Comparison of ENCODE assay signal across 8 cellular contexts in genomic region chr5:179858241-179858585, GRCh38. TPM values are rescaled to one million over a fixed set of nuclear protein-coding genes. Genes with fewer than 3 reads are reported as not detected.
A peak's percentile ranks its signal among the peaks of the same experiment; 100 is the strongest.
DNase-seq lines count a peak whose midpoint lies in the region; ATAC-seq, FAIRE-seq and TF ChIP-seq lines count a peak whose summit lies in the region.

No MANE protein-coding gene starts in this region.

- H3K27ac ChIP-seq in GM23248 (peak overlapping the region; percentile 45), endothelial cell of umbilical vein (ENCODE audit: insufficient read depth, low read depth, low read length) (no peak overlapping the region), urinary bladder (ENCODE audit: low read depth) (peak overlapping the region; percentile 3)

- POLR2A ChIA-PET in activated CD4-positive, alpha-beta memory T cell treated with anti-CD3 and anti-CD28 coated beads for 36 hours (lab: Charles Lee) = interaction anchor here (1.2 to 1.4 kb wide), 2 partner anchors 38 to 56 kb away, joined by 4 to 6 read pairs; partner anchors contain the start of gene SQSTM1
- POLR2A ChIA-PET in endothelial cell of umbilical vein (lab: Charles Lee) = interaction anchor here (0.6 to 0.9 kb wide), 2 partner anchors 37 to 228 kb away, joined by 4 to 5 read pairs; partner anchors contain the start of gene SQSTM1

- dilution Hi-C loops in endothelial cell of umbilical vein (cut with MboI; ENCODE audit: extremely low pct_ligation_motif_present, low sequenced_read_pairs) = no loop called here

- H3K4me2 ChIP-seq in GM23248 (ENCODE audit: unreplicated experiment) = peak overlapping the region; percentile 84
- peak overlapping the region; percentile 66 for H3K4me2 ChIP-seq in endothelial cell of umbilical vein (ENCODE audit: insufficient read depth, low read length)

- TF ChIP-seq POLR2A in endothelial cell of umbilical vein (IDR thresholded peaks at IDR 0.05; ENCODE audit: low read depth, low read length) = no peak

- no peaks in the 10 kb centered on the region for H3K9me3 Mint-ChIP-seq in activated CD4-positive, alpha-beta memory T cell treated with anti-CD3 and anti-CD28 coated beads for 36 hours
- no peaks in the 10 kb centered on the region for H3K9me3 Mint-ChIP-seq in naive B cell

- H3K9me2 ChIP-seq in GM23248 (ENCODE audit: insufficient read depth) = no peaks in the 10 kb centered on the region

- H3K9ac ChIP-seq in GM23248 = peak overlapping the region; percentile 85
- peak overlapping the region; percentile 21 for H3K9ac ChIP-seq in endothelial cell of umbilical vein (replicated peaks; ENCODE audit: extremely low read depth, insufficient read depth, low read length)

- no peaks in the 10 kb centered on the region for H3K9me1 ChIP-seq in endothelial cell of umbilical vein (replicated peaks; ENCODE audit: control insufficient read depth, extremely low read depth, insufficient read depth, low read length)

- TF ChIP-seq CTCF in endothelial cell of umbilical vein (IDR thresholded peaks at IDR 0.05; ENCODE audit: extremely low read depth in 1 of 2, insufficient read depth in 1 of 2, low read depth in 1 of 2, low read length in 2 of 2) = no peak

- H3K36me3 ChIP-seq in GM23248 (ENCODE audit: low read depth) = no peaks in the 10 kb centered on the region; the same call in 1 of the 2 replicates
- peaks cover 2 to 9% of the 10 kb centered on the region in 2 experiments for H3K36me3 ChIP-seq in endothelial cell of umbilical vein (ENCODE audit: control insufficient read depth in 2 of 2, extremely low read depth in 1 of 2, insufficient read depth in 2 of 2, low read length in 2 of 2)
- H3K36me3 ChIP-seq in urinary bladder (ENCODE audit: insufficient read depth) = no peaks in the 10 kb centered on the region

- ATAC-seq in naive B cell (ENCODE audit: low read depth in 2 of 2) = peak; percentile 55 to 61

- in situ Hi-C loops in GM23248 (cut with MboI) = no loop called here

- H3K4me3 ChIP-seq in GM23248 = peak overlapping the region; percentile 84
- H3K4me3 ChIP-seq in endothelial cell of umbilical vein (replicated peaks in 1 of 3; ENCODE audit: insufficient read depth in 1 of 3, low read depth in 1 of 3, low read length in 3 of 3) = peak overlapping the region; percentile 60 to 97 (median 75)
- peak overlapping the region; percentile 62 for H3K4me3 ChIP-seq in urinary bladder (ENCODE audit: low read depth, low read length)

- H3K4me1 Mint-ChIP-seq in activated CD4-positive, alpha-beta memory T cell treated with anti-CD3 and anti-CD28 coated beads for 36 hours (ENCODE audit: low read depth) = peaks cover 16% of the 10 kb centered on the region
- H3K4me1 Mint-ChIP-seq in naive B cell = peaks cover 9 to 28% (median 27%) of the 10 kb centered on the region in 3 donors

- BruUV-seq in endothelial cell of umbilical vein (replicated peaks; lab: Mats Ljungman, UMichigan) = no TSS peak

- peak; percentile 33 for DNase-seq in NCI-H1105 treated with DMSO at 0.1 percent for 48 hours (lab: John Stamatoyannopoulos, UW)
- DNase-seq in NCI-H1105 (lab: John Stamatoyannopoulos, UW) = no peak
- peak; percentile 68 for DNase-seq in GM23248
- DNase-seq in Kasumi-1 (lab: John Stamatoyannopoulos, UW) = peak; percentile 44 to 61
- DNase-seq in activated CD4-positive, alpha-beta memory T cell treated with anti-CD3 and anti-CD28 coated beads for 36 hours = peak; percentile 65
- DNase-seq in endothelial cell of umbilical vein (ENCODE audit: low read depth, low spot score) = no peak
- peak; percentile 52 for DNase-seq in naive B cell

- peak overlapping the region; percentile 61 for H3K27ac Mint-ChIP-seq in activated CD4-positive, alpha-beta memory T cell treated with anti-CD3 and anti-CD28 coated beads for 36 hours
- peak overlapping the region; percentile 79 to 97 (median 91) for H3K27ac Mint-ChIP-seq in naive B cell

- peak overlapping the region; percentile 79 for H3K4me3 Mint-ChIP-seq in activated CD4-positive, alpha-beta memory T cell treated with anti-CD3 and anti-CD28 coated beads for 36 hours
- H3K4me3 Mint-ChIP-seq in naive B cell = peak overlapping the region; percentile 93 to 99 (median 98)

- H3K79me2 ChIP-seq in GM23248 (ENCODE audit: insufficient read depth) (peaks cover 44% of the 10 kb centered on the region), endothelial cell of umbilical vein (ENCODE audit: control insufficient read depth, insufficient read depth, low read length) (no peaks in the 10 kb centered on the region)

- H4K20me1 ChIP-seq in GM23248 (ENCODE audit: insufficient read depth) (no peaks in the 10 kb centered on the region), endothelial cell of umbilical vein (replicated peaks; ENCODE audit: control insufficient read depth, extremely low read depth, insufficient read depth, low read length) (no peaks in the 10 kb centered on the region)

- H3K27me3 ChIP-seq in GM23248 (replicated peaks; ENCODE audit: insufficient read depth) = no peaks in the 10 kb centered on the region
- H3K27me3 ChIP-seq in endothelial cell of umbilical vein (ENCODE audit: control insufficient read depth in 2 of 2, insufficient read depth in 2 of 2, low read length in 2 of 2) = no peaks in the 10 kb centered on the region

- no peaks in the 10 kb centered on the region for H3K27me3 Mint-ChIP-seq in activated CD4-positive, alpha-beta memory T cell treated with anti-CD3 and anti-CD28 coated beads for 36 hours
- no peaks in the 10 kb centered on the region for H3K27me3 Mint-ChIP-seq in naive B cell

- intact Hi-C loops in activated CD4-positive, alpha-beta memory T cell treated with anti-CD3 and anti-CD28 coated beads for 36 hours (cut with micrococcal nuclease) = loop anchor here (1.0 to 5.0 kb wide), 5 partner anchors 38 to 234 kb away; partner anchors contain the start of genes MAML1, SQSTM1 and TBC1D9B
- intact Hi-C loops in endothelial cell of umbilical vein (cut with micrococcal nuclease) = loop anchor here (1.0 to 5.0 kb wide), 6 partner anchors 37 to 232 kb away; partner anchors contain the start of gene RNF130

- peaks cover 9% of the 10 kb centered on the region for H3K36me3 Mint-ChIP-seq in activated CD4-positive, alpha-beta memory T cell treated with anti-CD3 and anti-CD28 coated beads for 36 hours
- H3K36me3 Mint-ChIP-seq in naive B cell = peaks cover 0 to 6% of the 10 kb centered on the region in 2 donors

- WGBS in GM23248 (ENCODE audit: low coverage in 1 of 2, low lambda C conversion rate in 2 of 2, missing lambda C conversion rate in 2 of 2), 2 experiments = 1 to 2% methylated on average over 32 of the region's 32 CpGs
- WGBS in urinary bladder = under 1% methylated on average over 32 of the region's 32 CpGs

- H2AFZ ChIP-seq in GM23248 (peak overlapping the region; percentile 91), endothelial cell of umbilical vein (ENCODE audit: low read depth, low read length) (peak overlapping the region; percentile 53)

- H3F3A ChIP-seq in GM23248 (ENCODE audit: insufficient read depth) = peaks cover 29% of the 10 kb centered on the region

- no peak for FAIRE-seq in endothelial cell of umbilical vein (lab: Jason Lieb, UNC)

- peaks cover 9% of the 10 kb centered on the region for H3K4me1 ChIP-seq in GM23248 (ENCODE audit: insufficient read depth)
- no peaks in the 10 kb centered on the region for H3K4me1 ChIP-seq in endothelial cell of umbilical vein (ENCODE audit: control insufficient read depth, extremely low read depth, insufficient read depth, low read length)
- H3K4me1 ChIP-seq in urinary bladder (ENCODE audit: insufficient read depth) = no peaks in the 10 kb centered on the region

- H3K9me3 ChIP-seq in GM23248 (ENCODE audit: low read depth) = no peaks in the 10 kb centered on the region
- H3K9me3 ChIP-seq in endothelial cell of umbilical vein (replicated peaks; ENCODE audit: control insufficient read depth, insufficient read depth, low read length) = no peaks in the 10 kb centered on the region

- CTCF ChIA-PET in activated CD4-positive, alpha-beta memory T cell treated with anti-CD3 and anti-CD28 coated beads for 36 hours (lab: Charles Lee) = interaction anchor here (0.8 to 3.1 kb wide), 4 partner anchors 9 to 95 kb away, joined by 3 to 16 read pairs (median 4); no protein-coding TSS in a partner anchor
- CTCF ChIA-PET in endothelial cell of umbilical vein (lab: Charles Lee) = no interaction called here

RNA-seq across cellular contexts. Expression of gene MRNIP, which starts 0.4 kb away (rescaled TPM):
- total RNA-seq in GM23248 (2014; rRNA removed; shearing (Covaris generic)) = 17.3 and 23.0 TPM in 2 replicates
- polyA plus RNA-seq in GM23248 (2016; fragmentation: Nextera tagmentation; extraction: Ambion mirVana) (13.3 and 14.1 TPM in 2 replicates), endothelial cell of umbilical vein (16.4 and 17.1 TPM in 2 replicates), naive B cell (ENCODE audit: low read depth in 6 of 6) (10 to 100 TPM in 5 of 6 donors, 1 to 10 TPM in 1; 4.4 to 21.2 (median 16.6) TPM), urinary bladder (41.1 TPM)
- total RNA-seq in activated CD4-positive, alpha-beta memory T cell treated with anti-CD3 and anti-CD28 coated beads for 36 hours = 10 to 100 TPM; 19.8 to 24.9 TPM
- total RNA-seq in endothelial cell of umbilical vein (17.6 and 19.1 TPM in 2 replicates), urinary bladder (30.5 TPM)
- polyA plus RNA-seq in endothelial cell of umbilical vein (2011; cell fraction: cytosol; rRNA removed) = 7.8 and 10.3 TPM in 2 replicates
- 118 and 121 TPM in 2 replicates for polyA plus RNA-seq in endothelial cell of umbilical vein (2011; cell fraction: nucleus; rRNA removed)
- 18.5 and 19.7 TPM in 2 replicates for polyA plus RNA-seq in endothelial cell of umbilical vein (2012)
- 16.5 and 26.7 TPM in 2 replicates for polyA minus RNA-seq in endothelial cell of umbilical vein
- polyA minus RNA-seq in endothelial cell of umbilical vein (2011; cell fraction: cytosol; rRNA and poly(A)+ RNA removed) = 3.3 TPM
- polyA minus RNA-seq in endothelial cell of umbilical vein (2011; cell fraction: nucleus; rRNA and poly(A)+ RNA removed) = 14.5 and 24.5 TPM in 2 replicates

RNA-seq across cellular contexts. Expression of gene SQSTM1, which starts 37.5 kb away (rescaled TPM):
- 211 and 228 TPM in 2 replicates for total RNA-seq in GM23248 (2014; rRNA removed; shearing (Covaris generic))
- 265 and 310 TPM in 2 replicates for polyA plus RNA-seq in GM23248 (2016; fragmentation: Nextera tagmentation; extraction: Ambion mirVana)
- total RNA-seq in activated CD4-positive, alpha-beta memory T cell treated with anti-CD3 and anti-CD28 coated beads for 36 hours = 100 to 1,000 TPM; 127 to 130 TPM
- 316 and 346 TPM in 2 replicates for total RNA-seq in endothelial cell of umbilical vein
- polyA plus RNA-seq in endothelial cell of umbilical vein = 293 and 302 TPM in 2 replicates
- polyA plus RNA-seq in endothelial cell of umbilical vein (2011; cell fraction: cytosol; rRNA removed) = 161 and 215 TPM in 2 replicates
- 318 and 450 TPM in 2 replicates for polyA plus RNA-seq in endothelial cell of umbilical vein (2011; cell fraction: nucleus; rRNA removed)
- polyA plus RNA-seq in endothelial cell of umbilical vein (2012) = 253 and 324 TPM in 2 replicates
- polyA minus RNA-seq in endothelial cell of umbilical vein = 329 and 383 TPM in 2 replicates
- polyA minus RNA-seq in endothelial cell of umbilical vein (2011; cell fraction: cytosol; rRNA and poly(A)+ RNA removed) = 322 TPM
- 164 and 528 TPM in 2 replicates for polyA minus RNA-seq in endothelial cell of umbilical vein (2011; cell fraction: nucleus; rRNA and poly(A)+ RNA removed)
- polyA plus RNA-seq in naive B cell (ENCODE audit: low read depth in 6 of 6) = 100 to 1,000 TPM; 177 to 246 (median 194) TPM
- 79.3 TPM for total RNA-seq in urinary bladder
- 426 TPM for polyA plus RNA-seq in urinary bladder

RNA-seq across cellular contexts. Expression of gene TBC1D9B, which starts 49.5 kb away (rescaled TPM):
- total RNA-seq in GM23248 (2014; rRNA removed; shearing (Covaris generic)) = 55.7 and 64.4 TPM in 2 replicates
- 78.8 and 82.0 TPM in 2 replicates for polyA plus RNA-seq in GM23248 (2016; fragmentation: Nextera tagmentation; extraction: Ambion mirVana)
- total RNA-seq in activated CD4-positive, alpha-beta memory T cell treated with anti-CD3 and anti-CD28 coated beads for 36 hours = 10 to 100 TPM; 59.0 to 62.8 TPM
- 120 and 150 TPM in 2 replicates for total RNA-seq in endothelial cell of umbilical vein
- polyA plus RNA-seq in endothelial cell of umbilical vein = 82.8 and 86.0 TPM in 2 replicates
- 58.5 and 70.9 TPM in 2 replicates for polyA plus RNA-seq in endothelial cell of umbilical vein (2011; cell fraction: cytosol; rRNA removed)
- 321 and 351 TPM in 2 replicates for polyA plus RNA-seq in endothelial cell of umbilical vein (2011; cell fraction: nucleus; rRNA removed)
- 71.8 and 75.9 TPM in 2 replicates for polyA plus RNA-seq in endothelial cell of umbilical vein (2012)
- polyA minus RNA-seq in endothelial cell of umbilical vein = 104 and 120 TPM in 2 replicates
- polyA minus RNA-seq in endothelial cell of umbilical vein (2011; cell fraction: cytosol; rRNA and poly(A)+ RNA removed) = 60.6 TPM
- polyA minus RNA-seq in endothelial cell of umbilical vein (2011; cell fraction: nucleus; rRNA and poly(A)+ RNA removed) = 104 and 149 TPM in 2 replicates
- polyA plus RNA-seq in naive B cell (ENCODE audit: low read depth in 6 of 6) = 10 to 100 TPM; 12.3 to 51.2 (median 21.7) TPM
- 46.4 TPM for total RNA-seq in urinary bladder
- 74.1 TPM for polyA plus RNA-seq in urinary bladder

RNA-seq across cellular contexts. Expression of gene MGAT4B, which starts 51.5 kb away (rescaled TPM):
- 139 and 143 TPM in 2 replicates for total RNA-seq in GM23248 (2014; rRNA removed; shearing (Covaris generic))
- polyA plus RNA-seq in GM23248 (2016; fragmentation: Nextera tagmentation; extraction: Ambion mirVana) = 28.0 and 28.9 TPM in 2 replicates
- 10 to 100 TPM; 95.8 to 96.8 TPM for total RNA-seq in activated CD4-positive, alpha-beta memory T cell treated with anti-CD3 and anti-CD28 coated beads for 36 hours
- total RNA-seq in endothelial cell of umbilical vein = 226 and 243 TPM in 2 replicates
- polyA plus RNA-seq in endothelial cell of umbilical vein = 243 and 300 TPM in 2 replicates
- polyA plus RNA-seq in endothelial cell of umbilical vein (2011; cell fraction: cytosol; rRNA removed) = 227 and 229 TPM in 2 replicates
- polyA plus RNA-seq in endothelial cell of umbilical vein (2011; cell fraction: nucleus; rRNA removed) = 434 and 609 TPM in 2 replicates
- polyA plus RNA-seq in endothelial cell of umbilical vein (2012) = 211 and 221 TPM in 2 replicates
- polyA minus RNA-seq in endothelial cell of umbilical vein = 149 and 172 TPM in 2 replicates
- polyA minus RNA-seq in endothelial cell of umbilical vein (2011; cell fraction: cytosol; rRNA and poly(A)+ RNA removed) = 87.2 TPM
- polyA minus RNA-seq in endothelial cell of umbilical vein (2011; cell fraction: nucleus; rRNA and poly(A)+ RNA removed) = 91.5 and 136 TPM in 2 replicates
- 10 to 100 TPM in 3 of 6 donors, 1 to 10 TPM in 3; 6.2 to 17.3 (median 9.5) TPM for polyA plus RNA-seq in naive B cell (ENCODE audit: low read depth in 6 of 6)
- total RNA-seq in urinary bladder = 38.9 TPM
- polyA plus RNA-seq in urinary bladder = 64.6 TPM

Comparison
In these comparisons a context has a peak if more than half of its experiments do, and no peak if none do; other contexts are left out.
1. DNase-seq: peak in NCI-H1105 treated with DMSO at 0.1 percent for 48 hours (single experiment), GM23248 (single experiment), Kasumi-1 (2 of 2), activated CD4-positive, alpha-beta memory T cell treated with anti-CD3 and anti-CD28 coated beads for 36 hours (single experiment) and naive B cell (single experiment); none in NCI-H1105 (single experiment) and endothelial cell of umbilical vein (single experiment).
2. Peak in every context shown above with its lines, with median percentiles within 50 percentile points of each other: H3K4me3 ChIP-seq.